8 cellular contexts compared by ENCODE assay signal in genomic region chr2:111494288-111494980, GRCh38.
DNase-seq lines count a peak whose midpoint lies in the region; ATAC-seq and TF ChIP-seq lines count a peak whose summit lies in the region.
"Not testable (repeated sequence)": the region's sequence is repeated elsewhere in the genome, so short reads cannot be mapped to it uniquely, and the experiment has no call there.

No MANE protein-coding gene starts in this region.

- H3K9me3 ChIP-seq in HUES6 (ENCODE audit: control insufficient read depth, insufficient read depth, low read depth, low read length); heart right ventricle; neuron (ENCODE audit: low read length); tibial artery: not testable (repeated sequence)

- H3K27me3 Mint-ChIP-seq in MCF 10A (ENCODE audit: insufficient read depth, unreplicated experiment): not testable (repeated sequence)

- H3K4me3 ChIP-seq in GM08714 (ENCODE audit: low read length): peak overlapping the region; percentile 48; the same call in 1 of the 2 replicates
- peak overlapping the region; percentile 12; the same call in 1 of the 2 replicates for H3K4me3 ChIP-seq in H7 (ENCODE audit: insufficient read depth, low read depth, low read length)
- peak overlapping the region; percentile 52 for H3K4me3 ChIP-seq in HUES6 (ENCODE audit: low read depth, low read length)
- H3K4me3 ChIP-seq in heart right ventricle: peak overlapping the region in 9 of 10 donors; percentile 27 to 59 (median 54)
- peak overlapping the region; percentile 54 for H3K4me3 ChIP-seq in neuron (ENCODE audit: low read length)
- peak overlapping the region; percentile 38 to 45 for H3K4me3 ChIP-seq in tibial artery

- peak overlapping the region; percentile 75; the same call in 1 of the 2 replicates for H3K27ac ChIP-seq in HUES6 (ENCODE audit: low read depth, low read length)
- peak overlapping the region in 9 of 10 donors; percentile 63 to 89 (median 83) for H3K27ac ChIP-seq in heart right ventricle
- peak overlapping the region in 1 of 2 donors; percentile 72 for H3K27ac ChIP-seq in tibial artery

- not testable (repeated sequence) for TF ChIP-seq CTCF in MCF 10A (IDR thresholded peaks at IDR 0.05; ENCODE audit: unreplicated experiment); heart right ventricle (IDR thresholded peaks at IDR 0.05); tibial artery (IDR thresholded peaks at IDR 0.05)

- WGBS in heart right ventricle, 2 donors: 5 to 7% methylated on average over 7 to 8 of the region's 14 CpGs

- CTCF ChIA-PET in MCF 10A (lab: Yijun Ruan, JAX): not testable (repeated sequence)

- H3K4me3 Mint-ChIP-seq in MCF 10A (ENCODE audit: unreplicated experiment): peak overlapping the region; percentile 68

- POLR2A ChIA-PET in MCF 10A (lab: Yijun Ruan, JAX): not testable (repeated sequence)

- H2AFZ ChIP-seq in neuron (ENCODE audit: low read depth, low read length): not testable (repeated sequence)

- ATAC-seq in activated CD4-positive, CD25-positive, alpha-beta regulatory T cell treated with anti-CD3 and anti-CD28 coated beads, Interleukin-2, amount 50 U/mL, for 24 hours: peak; percentile 15 to 19
- peak; percentile 21 to 69 (median 51) for ATAC-seq in heart right ventricle

- not testable (repeated sequence) for H3K4me1 Mint-ChIP-seq in MCF 10A (ENCODE audit: insufficient read depth, unreplicated experiment)

- peak overlapping the region; percentile 78 for H3K9ac ChIP-seq in HUES6 (ENCODE audit: low read length)

- TSS peak; percentile 81 for BruUV-seq in MCF 10A (replicated peaks; lab: Mats Ljungman, UMichigan)

- DNase-seq in H7; MCF 10A (ENCODE audit: unreplicated experiment); heart right ventricle; tibial artery: not testable (repeated sequence)

- H3K27me3 ChIP-seq in H7 (ENCODE audit: control insufficient read depth, insufficient read depth, low read length); HUES6 (ENCODE audit: control insufficient read depth, insufficient read depth, low read length); heart right ventricle; neuron (ENCODE audit: insufficient read depth, low read length); tibial artery: not testable (repeated sequence)

- H3K36me3 Mint-ChIP-seq in MCF 10A (ENCODE audit: insufficient read depth, unreplicated experiment): not testable (repeated sequence)

- not testable (repeated sequence) for H3K36me3 ChIP-seq in H7 (replicated peaks; ENCODE audit: control insufficient read depth, insufficient read depth, low read length); HUES6 (ENCODE audit: control insufficient read depth, insufficient read depth, low read length); heart right ventricle; neuron (ENCODE audit: insufficient read depth, low read length); tibial artery

- H3K9me3 Mint-ChIP-seq in MCF 10A (ENCODE audit: unreplicated experiment): not testable (repeated sequence)

- not testable (repeated sequence) for H3K27ac Mint-ChIP-seq in MCF 10A (ENCODE audit: low read depth, unreplicated experiment)

- intact Hi-C loops in MCF 10A (cut with micrococcal nuclease); heart right ventricle (cut with DNase I); tibial artery (cut with DNase I; ENCODE audit: low total_unique reads): not testable (repeated sequence)

- H3K4me1 ChIP-seq in HUES6 (ENCODE audit: control insufficient read depth, insufficient read depth, low read length): not testable (repeated sequence)
- H3K4me1 ChIP-seq in heart right ventricle (peaks cover 0 to 28% (median 5%) of the 10 kb centered on the region in 9 donors), neuron (ENCODE audit: insufficient read depth, low read length) (peaks cover 12% of the 10 kb centered on the region), tibial artery (peaks cover 0 to 27% (median 1%) of the 10 kb centered on the region in 4 donors)
